Comparison of ENCODE assay signal across 8 cellular contexts in the genomic region with DNA sequence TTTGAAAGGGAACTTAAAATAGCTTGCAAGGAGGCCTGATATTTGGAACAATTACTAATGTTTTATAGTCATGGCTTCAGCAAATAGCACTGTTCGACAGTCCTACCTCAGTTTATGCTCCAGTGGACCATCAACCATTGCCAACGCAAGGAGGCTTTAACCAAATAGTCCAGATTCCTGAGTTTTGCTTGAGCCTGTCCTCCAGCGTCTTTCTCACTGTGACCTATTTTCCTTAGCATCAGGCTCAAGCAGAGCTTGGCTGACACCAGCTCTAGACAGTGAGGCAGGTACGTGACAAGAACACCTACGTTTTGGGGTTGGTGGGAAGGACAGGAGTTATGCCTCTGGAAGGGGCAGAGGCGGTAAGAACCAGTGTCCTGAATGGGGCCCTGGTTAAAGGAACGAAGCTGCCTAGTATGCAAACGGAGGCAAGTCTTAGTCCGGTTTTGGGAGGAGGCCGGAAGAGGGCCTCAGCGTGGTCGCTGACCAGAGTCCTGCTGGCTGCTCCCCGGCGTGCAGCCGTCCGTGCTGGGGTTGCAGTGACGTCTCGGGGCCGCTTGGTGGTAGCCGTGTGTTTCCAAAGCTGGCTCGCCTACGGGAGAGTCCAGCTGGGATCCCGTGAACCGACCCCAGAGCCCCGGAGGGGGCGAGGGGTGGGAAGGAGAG. TPM values are rescaled to one million over a fixed set of nuclear protein-coding genes. Genes with fewer than 3 reads are reported as not detected.
DNase-seq lines count a peak whose midpoint lies in the region; ATAC-seq, FAIRE-seq and TF ChIP-seq lines count a peak whose summit lies in the region.

No MANE protein-coding gene starts in this region.

- H3K23ac ChIP-seq in mesendoderm (ENCODE audit: low read length) = no peak overlapping the region

- no peaks in the 10 kb centered on the region for H3K9me1 ChIP-seq in endothelial cell of umbilical vein (replicated peaks; ENCODE audit: control insufficient read depth, extremely low read depth, insufficient read depth, low read length)

- H3K56ac ChIP-seq in mesendoderm (ENCODE audit: low read length) = no peak overlapping the region

- H4K8ac ChIP-seq in mesendoderm (ENCODE audit: low read depth, low read length) = no peak overlapping the region

- H3K27ac ChIP-seq in endothelial cell of umbilical vein (ENCODE audit: insufficient read depth, low read depth, low read length) = no peak overlapping the region
- H3K27ac ChIP-seq in mesendoderm (ENCODE audit: low read depth, low read length) = no peak overlapping the region

- H3K79me2 ChIP-seq in endothelial cell of umbilical vein (ENCODE audit: control insufficient read depth, insufficient read depth, low read length) = no peaks in the 10 kb centered on the region
- H3K79me2 ChIP-seq in mesendoderm (ENCODE audit: control insufficient read depth, insufficient read depth, low read length) = no peaks in the 10 kb centered on the region

- no peak overlapping the region for H2AK5ac ChIP-seq in mesendoderm (ENCODE audit: low read length)

- H3K36me3 ChIP-seq in endothelial cell of umbilical vein (ENCODE audit: control insufficient read depth in 2 of 2, extremely low read depth in 1 of 2, insufficient read depth in 2 of 2, low read length in 2 of 2) = peaks cover under 1 to 2% of the 10 kb centered on the region in 2 experiments
- peaks cover under 1% of the 10 kb centered on the region for H3K36me3 ChIP-seq in mesendoderm (ENCODE audit: control insufficient read depth, insufficient read depth, low read length)

- H3K4me1 ChIP-seq in endothelial cell of umbilical vein (ENCODE audit: control insufficient read depth, extremely low read depth, insufficient read depth, low read length) = peaks cover 13% of the 10 kb centered on the region
- peaks cover 2% of the 10 kb centered on the region for H3K4me1 ChIP-seq in mesendoderm (ENCODE audit: control insufficient read depth, low read depth, low read length)

- H4K20me1 ChIP-seq in endothelial cell of umbilical vein (replicated peaks; ENCODE audit: control insufficient read depth, extremely low read depth, insufficient read depth, low read length) = no peaks in the 10 kb centered on the region

- H3K27me3 Mint-ChIP-seq in activated CD8-positive, alpha-beta T cell treated with anti-CD3 and anti-CD28 coated beads for 36 hours = peaks cover 25% of the 10 kb centered on the region

- H3K4ac ChIP-seq in mesendoderm (ENCODE audit: low read depth, low read length) = no peak overlapping the region

- no peaks in the 10 kb centered on the region for H3K79me1 ChIP-seq in mesendoderm (ENCODE audit: low read length)

- H3K27me3 ChIP-seq in endothelial cell of umbilical vein (ENCODE audit: control insufficient read depth in 2 of 2, insufficient read depth in 2 of 2, low read length in 2 of 2) (peaks cover 5 to 25% of the 10 kb centered on the region in 2 experiments), mesendoderm (ENCODE audit: insufficient read depth, low read length, poor library complexity) (peaks cover 15% of the 10 kb centered on the region)

- no peaks in the 10 kb centered on the region for H3K9me3 Mint-ChIP-seq in activated CD8-positive, alpha-beta T cell treated with anti-CD3 and anti-CD28 coated beads for 36 hours

- peak; percentile 94 for DNase-seq in AG08395 (ENCODE audit: low spot score)
- DNase-seq in NCI-H345 (lab: John Stamatoyannopoulos, UW) = peak; percentile 67
- peak; percentile 66 for DNase-seq in activated CD8-positive, alpha-beta T cell treated with anti-CD3 and anti-CD28 coated beads for 36 hours
- DNase-seq in endothelial cell of umbilical vein (ENCODE audit: low read depth, low spot score) = peak; percentile 69
- DNase-seq in mesendoderm = peak; percentile 92
- peak; percentile 28 for DNase-seq in stimulated activated CD8-positive, alpha-beta memory T cell treated with anti-CD3 and anti-CD28 coated beads, Interleukin-4, amount 100 ng/mL, for 24 hours (ENCODE audit: low read depth)

- no peak overlapping the region for H2BK120ac ChIP-seq in mesendoderm (ENCODE audit: low read depth, low read length)

- H2AFZ ChIP-seq in endothelial cell of umbilical vein (ENCODE audit: low read depth, low read length) = no peak overlapping the region

- peak overlapping the region; percentile 55 for H3K4me3 Mint-ChIP-seq in activated CD8-positive, alpha-beta T cell treated with anti-CD3 and anti-CD28 coated beads for 36 hours

- ATAC-seq in GM18511 (IDR thresholded peaks at IDR 0.05; ENCODE audit: unreplicated experiment) = peak; percentile 80
- peak; percentile 68 for ATAC-seq in HG03039 (IDR thresholded peaks at IDR 0.05; ENCODE audit: unreplicated experiment)
- peak; percentile 75 for ATAC-seq in activated CD8-positive, alpha-beta T cell treated with anti-CD3 and anti-CD28 coated beads for 36 hours

- peak overlapping the region; percentile 71 for H3K4me2 ChIP-seq in endothelial cell of umbilical vein (ENCODE audit: insufficient read depth, low read length)
- H3K4me2 ChIP-seq in mesendoderm (ENCODE audit: low read length) = peak overlapping the region; percentile 70

- H3K9ac ChIP-seq in endothelial cell of umbilical vein (replicated peaks; ENCODE audit: extremely low read depth, insufficient read depth, low read length) = no peak overlapping the region
- peak overlapping the region; percentile 33 for H3K9ac ChIP-seq in mesendoderm (ENCODE audit: low read length)

- peak; percentile 96 for TF ChIP-seq CTCF in activated CD8-positive, alpha-beta T cell treated with anti-CD3 and anti-CD28 coated beads for 36 hours (IDR thresholded peaks at IDR 0.05)
- peak; percentile 87 to 96 for TF ChIP-seq CTCF in endothelial cell of umbilical vein (IDR thresholded peaks at IDR 0.05; ENCODE audit: extremely low read depth in 1 of 2, insufficient read depth in 1 of 2, low read depth in 1 of 2, low read length in 2 of 2)

- POLR2A ChIA-PET in activated CD8-positive, alpha-beta T cell treated with anti-CD3 and anti-CD28 coated beads for 36 hours (lab: Charles Lee) = interaction anchor here (1.0 to 1.7 kb wide), 4 partner anchors 9 to 30 kb away, joined by 3 to 9 read pairs (median 4); no protein-coding TSS in a partner anchor
- POLR2A ChIA-PET in endothelial cell of umbilical vein (lab: Charles Lee) = interaction anchor here (1.2 to 1.4 kb wide), 2 partner anchors 31 to 488 kb away, joined by 3 to 4 read pairs; a partner anchor contains a TSS

- peak; percentile 58 for FAIRE-seq in endothelial cell of umbilical vein (lab: Jason Lieb, UNC)

- H3K36me3 Mint-ChIP-seq in activated CD8-positive, alpha-beta T cell treated with anti-CD3 and anti-CD28 coated beads for 36 hours (ENCODE audit: low read depth) = no peaks in the 10 kb centered on the region

- H4K5ac ChIP-seq in mesendoderm (ENCODE audit: low read length) = no peak overlapping the region

- H2BK15ac ChIP-seq in mesendoderm (replicated peaks; ENCODE audit: low read depth) = no peak overlapping the region

- dilution Hi-C loops in endothelial cell of umbilical vein (cut with MboI; ENCODE audit: extremely low pct_ligation_motif_present, low sequenced_read_pairs) = no loop called here

- peak overlapping the region in 1 of 3 experiments; percentile 23 for H3K4me3 ChIP-seq in endothelial cell of umbilical vein (replicated peaks in 1 of 3; ENCODE audit: insufficient read depth in 1 of 3, low read depth in 1 of 3, low read length in 3 of 3)
- H3K4me3 ChIP-seq in mesendoderm (ENCODE audit: low read length) = no peak overlapping the region

- BruUV-seq in endothelial cell of umbilical vein (replicated peaks; lab: Mats Ljungman, UMichigan) = no TSS peak

- H3K9me3 ChIP-seq in endothelial cell of umbilical vein (replicated peaks; ENCODE audit: control insufficient read depth, insufficient read depth, low read length) = no peaks in the 10 kb centered on the region

- TF ChIP-seq POLR2A in endothelial cell of umbilical vein (IDR thresholded peaks at IDR 0.05; ENCODE audit: low read depth, low read length) = no peak

- no peak overlapping the region for H3K27ac Mint-ChIP-seq in activated CD8-positive, alpha-beta T cell treated with anti-CD3 and anti-CD28 coated beads for 36 hours

- intact Hi-C loops in activated CD8-positive, alpha-beta T cell treated with anti-CD3 and anti-CD28 coated beads for 36 hours (cut with micrococcal nuclease) = loop anchor here (2.0 to 10.0 kb wide), 3 partner anchors 186 to 488 kb away; no protein-coding TSS in a partner anchor
- intact Hi-C loops in endothelial cell of umbilical vein (cut with micrococcal nuclease) = loop anchor here (1.0 to 5.0 kb wide), 10 partner anchors 179 to 864 kb away; a partner anchor contains a TSS

- H3K4me1 Mint-ChIP-seq in activated CD8-positive, alpha-beta T cell treated with anti-CD3 and anti-CD28 coated beads for 36 hours (ENCODE audit: low read depth) = peaks cover 14% of the 10 kb centered on the region

- no peak overlapping the region for H2BK5ac ChIP-seq in mesendoderm (ENCODE audit: low read length)

- WGBS in mesendoderm (ENCODE audit: extremely low coverage, insufficient coverage, low lambda C conversion rate) = no CpG with 5 or more reads among the region's 26 CpGs

- CTCF ChIA-PET in activated CD8-positive, alpha-beta T cell treated with anti-CD3 and anti-CD28 coated beads for 36 hours (lab: Charles Lee) = interaction anchor here (0.6 to 3.6 kb wide), 22 partner anchors 9 to 772 kb away, joined by 3 to 24 read pairs (median 4); no protein-coding TSS in a partner anchor
- CTCF ChIA-PET in endothelial cell of umbilical vein (lab: Charles Lee) = interaction anchor here (0.6 to 3.2 kb wide), 53 partner anchors 9 to 873 kb away, joined by 3 to 77 read pairs (median 4); a partner anchor contains a TSS

- no peak overlapping the region for H3K18ac ChIP-seq in mesendoderm (ENCODE audit: low read length)

RNA-seq across cellular contexts. Expression of a gene that starts 1.0 kb away (rescaled TPM):
- total RNA-seq in activated CD8-positive, alpha-beta T cell treated with anti-CD3 and anti-CD28 coated beads for 36 hours = under 1 TPM in 1 of 2 experiments, not detected in 1; 0.18 TPM
- total RNA-seq in endothelial cell of umbilical vein = 0.27 TPM in 1 of 2 replicates, not detected in the other
- polyA plus RNA-seq in endothelial cell of umbilical vein = 0.04 and 0.13 TPM in 2 replicates
- 0.05 TPM in 1 of 2 replicates, not detected in the other for polyA plus RNA-seq in endothelial cell of umbilical vein (2011; cell fraction: cytosol; rRNA removed)
- 0.10 and 0.22 TPM in 2 replicates for polyA plus RNA-seq in endothelial cell of umbilical vein (2011; cell fraction: nucleus; rRNA removed)
- 0.19 TPM in 1 of 2 replicates, not detected in the other for polyA plus RNA-seq in endothelial cell of umbilical vein (2012)
- polyA minus RNA-seq in endothelial cell of umbilical vein = 0.08 TPM in 1 of 2 replicates, not detected in the other
- polyA minus RNA-seq in endothelial cell of umbilical vein (2011; cell fraction: cytosol; rRNA and poly(A)+ RNA removed) = not detected
- polyA minus RNA-seq in endothelial cell of umbilical vein (2011; cell fraction: nucleus; rRNA and poly(A)+ RNA removed) = not detected in 2 replicates
- 2.2 TPM for polyA plus RNA-seq in mesendoderm (2013, experiment 1 of 2)
- 2.8 TPM for polyA plus RNA-seq in mesendoderm (2013, experiment 2 of 2)

RNA-seq across cellular contexts. Expression of a gene that starts 30.8 kb away (rescaled TPM):
- total RNA-seq in activated CD8-positive, alpha-beta T cell treated with anti-CD3 and anti-CD28 coated beads for 36 hours = 1,000 to 10,000 TPM; 3,203 to 3,498 TPM
- 1,592 and 1,695 TPM in 2 replicates for total RNA-seq in endothelial cell of umbilical vein
- polyA plus RNA-seq in endothelial cell of umbilical vein = 618 and 1,113 TPM in 2 replicates
- 4,496 and 5,519 TPM in 2 replicates for polyA plus RNA-seq in endothelial cell of umbilical vein (2011; cell fraction: cytosol; rRNA removed)
- polyA plus RNA-seq in endothelial cell of umbilical vein (2011; cell fraction: nucleus; rRNA removed) = 1,833 and 2,535 TPM in 2 replicates
- 2,168 and 4,291 TPM in 2 replicates for polyA plus RNA-seq in endothelial cell of umbilical vein (2012)
- 1,004 and 1,287 TPM in 2 replicates for polyA minus RNA-seq in endothelial cell of umbilical vein
- 2,300 TPM for polyA minus RNA-seq in endothelial cell of umbilical vein (2011; cell fraction: cytosol; rRNA and poly(A)+ RNA removed)
- polyA minus RNA-seq in endothelial cell of umbilical vein (2011; cell fraction: nucleus; rRNA and poly(A)+ RNA removed) = 294 and 390 TPM in 2 replicates
- polyA plus RNA-seq in mesendoderm (2013, experiment 1 of 2) = 4,670 TPM
- polyA plus RNA-seq in mesendoderm (2013, experiment 2 of 2) = 4,303 TPM

Comparison
In these comparisons a context has a peak if more than half of its experiments do, and no peak if none do; other contexts are left out.
1. DNase-seq: peak in every context shown above with its lines; median percentile 94 in AG08395; 92 in mesendoderm; 69 in endothelial cell of umbilical vein; 67 in NCI-H345; 66 in activated CD8-positive, alpha-beta T cell treated with anti-CD3 and anti-CD28 coated beads for 36 hours; 28 in stimulated activated CD8-positive, alpha-beta memory T cell treated with anti-CD3 and anti-CD28 coated beads, Interleukin-4, amount 100 ng/mL, for 24 hours.